16 cellular contexts compared by ENCODE assay signal in genomic region chr1:92663769-92664168, GRCh38.
"Had no signal": no experiment of that assay in that cellular context is flagged by ENCODE, and none has a peak within 500 bp of the region (broad histone marks: within the 10 kb centered on the region; RNA-seq: fewer than 3 reads in every experiment).

No MANE protein-coding gene starts in this region.

- H3K27ac Mint-ChIP-seq: activated T-cell treated with anti-CD3 and anti-CD28 coated beads, Interleukin-2, amount 50 U/mL, for 72 hours; memory B cell had no signal

- H3K27me3 Mint-ChIP-seq: memory B cell had no signal

- H3K4me1 Mint-ChIP-seq: memory B cell had no signal

- H3K4me3 Mint-ChIP-seq: activated T-cell treated with anti-CD3 and anti-CD28 coated beads, Interleukin-2, amount 50 U/mL, for 72 hours; memory B cell had no signal

- DNase-seq: activated CD4-positive, alpha-beta T cell treated with anti-CD3 and anti-CD28 coated beads, Interleukin-2, amount 50 U/mL, for 4 hours; activated effector memory CD4-positive, alpha-beta T cell treated with anti-CD3 and anti-CD28 coated beads, Interleukin-2, amount 50 U/mL, for 16 hours; activated naive CD4-positive, alpha-beta T cell treated with anti-CD3 and anti-CD28 coated beads, Interleukin-2, amount 50 U/mL, for 16 hours; activated T-cell treated with anti-CD3 and anti-CD28 coated beads, Interleukin-2, amount 50 U/mL, for 72 hours; aorta; brain microvascular endothelial cell; central memory CD4-positive, alpha-beta T cell; dorsolateral prefrontal cortex; occipital lobe; posterior cingulate gyrus; spleen; stimulated activated naive CD8-positive, alpha-beta T cell treated with anti-CD3 and anti-CD28 coated beads, Interleukin-15, Interleukin-2, amounts not matched to agents 100 U/mL and 50 U/mL, for 24 hours; substantia nigra; uterus; WERI-Rb-1 had no signal

- ATAC-seq: activated T-cell treated with anti-CD3 and anti-CD28 coated beads, Interleukin-2, amount 50 U/mL, for 72 hours; stimulated activated naive CD8-positive, alpha-beta T cell treated with anti-CD3 and anti-CD28 coated beads, Interleukin-15, Interleukin-2, amounts not matched to agents 100 U/mL and 50 U/mL, for 24 hours had no signal

- H3K9me3 Mint-ChIP-seq: activated T-cell treated with anti-CD3 and anti-CD28 coated beads, Interleukin-2, amount 50 U/mL, for 72 hours had no signal
